In genomic region chr10:119688033-119688508, GRCh38 we compare ENCODE assay signal across 2 cellular contexts.
A peak's percentile ranks its signal among the peaks of the same experiment; 100 is the strongest.
TF ChIP-seq lines count a peak whose summit lies in the region.

No MANE protein-coding gene starts in this region.

TF ChIP-seq in Ishikawa, 13 proteins besides CTCF, POLR2A, EP300 and RAD21:
- TF ChIP-seq EGR1 (IDR thresholded peaks at IDR 0.05) (no peak), CREB1 (IDR thresholded peaks at IDR 0.05; ENCODE audit: low read depth) (no peak), YY1 (IDR thresholded peaks at IDR 0.05; ENCODE audit: low read depth) (peak; percentile 56; the same call in 1 of the 2 replicates), ZBTB7A (IDR thresholded peaks at IDR 0.05; ENCODE audit: low read depth) (no peak), MAX (IDR thresholded peaks at IDR 0.05) (no peak), CEBPB (IDR thresholded peaks at IDR 0.05) (peak; percentile 73), TCF12 (IDR thresholded peaks at IDR 0.05; ENCODE audit: low read depth) (0 out of 2 replicates have a peak, but pooled peaks have one; percentile 11), TEAD4 (IDR thresholded peaks at IDR 0.05) (peak; percentile 57; the same call in 1 of the 2 replicates)

TF ChIP-seq in GM12878, 131 proteins besides CTCF, POLR2A, EP300 and RAD21:
- TF ChIP-seq JUND (IDR thresholded peaks at IDR 0.05; ENCODE audit: low read depth, low read length) (no peak), PAX5 (IDR thresholded peaks at IDR 0.05; ENCODE audit: borderline replicate concordance, low read depth, low read length) (no peak), ATF7 (IDR thresholded peaks at IDR 0.05; ENCODE audit: low read depth) (peak; percentile 46), JUNB (IDR thresholded peaks at IDR 0.05) (no peak), NFIC (IDR thresholded peaks at IDR 0.05; ENCODE audit: low read depth, low read length) (no peak), ELK1 (IDR thresholded peaks at IDR 0.05; ENCODE audit: low read depth, low read length) (peak; percentile 75; the same call in 1 of the 2 replicates), ZNF274 (IDR thresholded peaks at IDR 0.05; ENCODE audit: insufficient read depth, insufficient read length) (no peak), PRDM15 (CRISPR knock-in tag; IDR thresholded peaks at IDR 0.05) (peak; percentile 78), MLLT1 (IDR thresholded peaks at IDR 0.05) (no peak), NFXL1 (IDR thresholded peaks at IDR 0.05; ENCODE audit: borderline replicate concordance) (no peak), HDAC6 (IDR thresholded peaks at IDR 0.05; ENCODE audit: unreplicated experiment) (no peak), BMI1 (IDR thresholded peaks at IDR 0.05; ENCODE audit: borderline replicate concordance) (no peak), TCF7 (IDR thresholded peaks at IDR 0.05; ENCODE audit: borderline replicate concordance) (no peak), ZNF687 (IDR thresholded peaks at IDR 0.05) (peak; percentile 88), CBX3 (IDR thresholded peaks at IDR 0.05; ENCODE audit: borderline replicate concordance, low read depth) (no peak), SMC3 (IDR thresholded peaks at IDR 0.05; ENCODE audit: borderline replicate concordance, low read length) (peak; percentile 69), ZBTB4 (CRISPR knock-in tag; IDR thresholded peaks at IDR 0.05) (0 out of 2 replicates have a peak, but pooled peaks have one; percentile 75), NR2F1 (conservative IDR thresholded peaks at IDR 0.05) (0 out of 2 replicates have a peak, but pooled peaks have one; percentile 21), ZSCAN29 (IDR thresholded peaks at IDR 0.05) (peak; percentile 67; the same call in 1 of the 2 replicates), CBFB (IDR thresholded peaks at IDR 0.05; ENCODE audit: low read depth) (no peak), TAF1 (IDR thresholded peaks at IDR 0.05; ENCODE audit: borderline replicate concordance, low read depth, low read length) (no peak), RELA (IDR thresholded peaks at IDR 0.05; ENCODE audit: borderline replicate concordance, partially characterized antibody) (no peak), EGR1 (IDR thresholded peaks at IDR 0.05; ENCODE audit: borderline replicate concordance in 1 of 2, low read depth in 2 of 2, low read length in 2 of 2) (no peak), ZNF592 (IDR thresholded peaks at IDR 0.05) (peak; percentile 93), BHLHE40 (IDR thresholded peaks at IDR 0.05; ENCODE audit: borderline replicate concordance in 1 of 2, low read depth in 2 of 2, low read length in 1 of 2) (no peak), IRF4 (IDR thresholded peaks at IDR 0.05; ENCODE audit: low read depth, low read length) (no peak), E2F4 (IDR thresholded peaks at IDR 0.05; ENCODE audit: low read depth, low read length) (no peak), STAT1 (conservative IDR thresholded peaks at IDR 0.05) (no peak), NBN (IDR thresholded peaks at IDR 0.05) (peak; percentile 33; the same call in 1 of the 2 replicates), SRF (IDR thresholded peaks at IDR 0.05; ENCODE audit: low read depth in 2 of 2, low read length in 2 of 2) (peak; percentile 50 to 95; a peak in 3 of 4 replicates), MTA2 (IDR thresholded peaks at IDR 0.05; ENCODE audit: low read depth) (0 out of 2 replicates have a peak, but pooled peaks have one; percentile 15), YY1 (IDR thresholded peaks at IDR 0.05; ENCODE audit: low read depth, low read length) (peak; percentile 53; the same call in 1 of the 2 replicates), SP1 (IDR thresholded peaks at IDR 0.05; ENCODE audit: low read depth, low read length) (no peak), DPF2 (IDR thresholded peaks at IDR 0.05) (peak; percentile 27; the same call in 1 of the 2 replicates), CHD2 (IDR thresholded peaks at IDR 0.05; ENCODE audit: borderline replicate concordance, low read depth, low read length) (no peak), PKNOX1 (IDR thresholded peaks at IDR 0.05) (0 out of 2 replicates have a peak, but pooled peaks have one; percentile 21)
